ENCODE assay signal across 1 cellular context in genomic region chr20:32839227-32839981, GRCh38.
TF ChIP-seq lines count a peak whose summit lies in the region.

No MANE protein-coding gene starts in this region.

TF ChIP-seq in GM12878, 131 proteins besides CTCF, POLR2A, EP300 and RAD21 (continued from another document):
- no peak for TF ChIP-seq CEBPZ (IDR thresholded peaks at IDR 0.05; ENCODE audit: low read depth, low read length)
- no peak for TF ChIP-seq PRDM15 (CRISPR knock-in tag; IDR thresholded peaks at IDR 0.05)
- TF ChIP-seq EZH2 (IDR thresholded peaks at IDR 0.05; ENCODE audit: borderline replicate concordance, control insufficient read depth, low read depth, low read length): no peak
- TF ChIP-seq FOXM1 (IDR thresholded peaks at IDR 0.05; ENCODE audit: low read depth, low read length): no peak
- TF ChIP-seq MXI1 (IDR thresholded peaks at IDR 0.05; ENCODE audit: low read depth, low read length): no peak
- peak; percentile 40; the same call in 1 of the 2 replicates for TF ChIP-seq EED (IDR thresholded peaks at IDR 0.05; ENCODE audit: low read depth)
- no peak for TF ChIP-seq ZNF24 (IDR thresholded peaks at IDR 0.05)
- TF ChIP-seq CHD4 (IDR thresholded peaks at IDR 0.05): no peak
- no peak for TF ChIP-seq POLR2AphosphoS5 (IDR thresholded peaks at IDR 0.05; ENCODE audit: low read length)
- TF ChIP-seq RFX5 (IDR thresholded peaks at IDR 0.05; ENCODE audit: low read depth, low read length): no peak
- TF ChIP-seq SUPT20H (IDR thresholded peaks at IDR 0.05; ENCODE audit: borderline replicate concordance, control insufficient read depth, low read depth, low read length): no peak
- no peak for TF ChIP-seq HCFC1 (IDR thresholded peaks at IDR 0.05; ENCODE audit: low read length)
- no peak for TF ChIP-seq CEBPB (IDR thresholded peaks at IDR 0.05; ENCODE audit: borderline replicate concordance in 1 of 2, low read depth in 2 of 2, low read length in 2 of 2)
- TF ChIP-seq JUNB (IDR thresholded peaks at IDR 0.05): 0 out of 2 replicates have a peak, but pooled peaks have one; percentile 23
- no peak for TF ChIP-seq ETV6 (conservative IDR thresholded peaks at IDR 0.05 in 1 of 2, IDR thresholded peaks at IDR 0.05 in 1 of 2; ENCODE audit: borderline replicate concordance in 1 of 2, low read depth in 1 of 2)
